ENCODE assay signal across 15 cellular contexts in the genomic region with DNA sequence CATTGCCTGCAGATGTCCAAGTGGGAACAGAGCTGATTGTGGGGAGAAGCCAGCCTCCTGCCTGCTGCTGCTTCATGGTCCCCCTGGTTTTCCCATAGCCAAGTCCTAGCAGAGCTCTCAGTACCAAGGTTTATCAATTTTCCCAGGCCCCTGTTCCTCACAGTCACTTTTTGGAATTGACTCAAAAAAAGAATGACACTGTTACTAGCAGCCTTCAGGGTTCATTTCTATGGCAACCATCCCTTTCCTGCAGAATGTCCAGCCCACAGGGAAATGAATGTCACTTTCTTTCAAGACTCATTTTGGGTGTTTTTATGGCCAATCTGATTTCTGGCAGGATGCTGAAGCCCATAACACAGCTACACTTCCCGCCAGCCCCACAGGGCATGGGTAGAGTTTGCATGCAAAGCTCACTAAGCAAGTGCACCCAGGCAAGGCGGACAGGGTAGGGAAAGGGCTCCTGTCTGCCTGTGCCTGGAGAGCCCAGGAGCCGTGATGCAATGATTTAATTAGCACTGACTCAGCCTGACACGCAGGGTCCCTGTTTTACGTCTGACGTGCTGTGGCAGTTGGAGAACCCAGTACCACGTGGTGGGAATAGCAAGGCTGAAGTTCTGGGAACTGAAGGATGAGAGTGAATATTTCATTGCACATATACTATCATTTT. TPM values are rescaled to one million over a fixed set of nuclear protein-coding genes. Genes with fewer than 3 reads are reported as not detected.
DNase-seq lines count a peak whose midpoint lies in the region; ATAC-seq and TF ChIP-seq lines count a peak whose summit lies in the region.
"Had no signal": no experiment of that assay in that cellular context is flagged by ENCODE, and none has a peak within 500 bp of the region (broad histone marks: within the 10 kb centered on the region; RNA-seq: fewer than 3 reads in every experiment).

No MANE protein-coding gene starts in this region.

- H3K27me3 ChIP-seq in right cardiac atrium (ENCODE audit: control insufficient read depth, insufficient read depth), result no peaks in the 10 kb centered on the region
- H3K27me3 ChIP-seq: gastroesophageal sphincter had no signal

- intact Hi-C loops in right cardiac atrium (cut with DNase I), result no loop called here

- no peak overlapping the region for H3K27ac ChIP-seq in right cardiac atrium (ENCODE audit: low read length)
- H3K27ac ChIP-seq: gastroesophageal sphincter, neutrophil had no signal

- H3K4me3 Mint-ChIP-seq in stimulated activated naive B cell treated with anti-CD40 and anti-IgM and Interleukin-4, amounts not matched to agents 10 μg/mL and 1 μg/mL and 100 μg/mL, for 72 hours, result no peak overlapping the region
- H3K4me3 Mint-ChIP-seq in T-cell, result no peak overlapping the region

- no peak overlapping the region for H3K4me3 ChIP-seq in right cardiac atrium (ENCODE audit: low read length)
- H3K4me3 ChIP-seq: dorsolateral prefrontal cortex, gastroesophageal sphincter, K562 had no signal

- POLR2A ChIA-PET in T-cell (lab: Charles Lee), result no interaction called here

- TF ChIP-seq CTCF in GM20000 (IDR thresholded peaks at IDR 0.05; ENCODE audit: extremely low read depth, missing control alignments), result no peak

- peaks cover 7 to 27% of the 10 kb centered on the region in 2 donors for H3K27me3 Mint-ChIP-seq in stimulated activated naive B cell treated with anti-CD40 and anti-IgM and Interleukin-4, amounts not matched to agents 10 μg/mL and 1 μg/mL and 100 μg/mL, for 72 hours
- H3K27me3 Mint-ChIP-seq in T-cell, result peaks cover 39 to 41% of the 10 kb centered on the region in 2 donors

- H3K27ac Mint-ChIP-seq in stimulated activated naive B cell treated with anti-CD40 and anti-IgM and Interleukin-4, amounts not matched to agents 10 μg/mL and 1 μg/mL and 100 μg/mL, for 72 hours, result peak overlapping the region; percentile 31
- no peak overlapping the region for H3K27ac Mint-ChIP-seq in T-cell

- 46% methylated on average over 7 of the region's 7 CpGs for WGBS in right cardiac atrium

- H3K36me3 Mint-ChIP-seq in stimulated activated naive B cell treated with anti-CD40 and anti-IgM and Interleukin-4, amounts not matched to agents 10 μg/mL and 1 μg/mL and 100 μg/mL, for 72 hours, result no peaks in the 10 kb centered on the region
- H3K36me3 Mint-ChIP-seq in T-cell, result no peaks in the 10 kb centered on the region

- peaks cover 7% of the 10 kb centered on the region for H3K4me1 ChIP-seq in right cardiac atrium (ENCODE audit: control insufficient read depth, insufficient read depth, low read length)

- peak; percentile 42 for DNase-seq in HT1080 (ENCODE audit: low read depth)
- DNase-seq in amniotic epithelial cell (ENCODE audit: low read depth), result peak; percentile 63
- DNase-seq in right cardiac atrium, result no peak
- DNase-seq in stimulated activated naive B cell treated with anti-CD40 and anti-IgM and Interleukin-4, amounts not matched to agents 10 μg/mL and 1 μg/mL and 100 μg/mL, for 72 hours, result no peak
- DNase-seq in GM20000 (ENCODE audit: low spot score), result no peak
- no peak for DNase-seq in NCI-H2029 treated with DMSO at 0.1 percent for 48 hours (lab: John Stamatoyannopoulos, UW)
- DNase-seq in T-cell, result no peak
- DNase-seq: activated CD4-positive, CD25-positive, alpha-beta regulatory T cell treated with anti-CD3 and anti-CD28 coated beads, Interleukin-2, amount 50 U/mL, for 72 hours; activated T-cell treated with anti-CD3 and anti-CD28 coated beads for 4 hours; amniotic stem cell; NCI-H2081 treated with DMSO at 0.1 percent for 48 hours had no signal

- H3K9me3 ChIP-seq in right cardiac atrium (ENCODE audit: control insufficient read depth, low read length), result no peaks in the 10 kb centered on the region
- H3K9me3 ChIP-seq: gastroesophageal sphincter, neutrophil had no signal

- CTCF ChIA-PET in T-cell (lab: Charles Lee), result no interaction called here

- H3K9me3 Mint-ChIP-seq in stimulated activated naive B cell treated with anti-CD40 and anti-IgM and Interleukin-4, amounts not matched to agents 10 μg/mL and 1 μg/mL and 100 μg/mL, for 72 hours, result no peaks in the 10 kb centered on the region
- H3K9me3 Mint-ChIP-seq in T-cell, result no peaks in the 10 kb centered on the region

- ATAC-seq in right cardiac atrium, result peak; percentile 52 to 59
- ATAC-seq in stimulated activated naive B cell treated with anti-CD40 and anti-IgM and Interleukin-4, amounts not matched to agents 10 μg/mL and 1 μg/mL and 100 μg/mL, for 72 hours (replicated peaks), result no peak
- ATAC-seq in T-cell (replicated peaks in 1 of 4), result no peak
- ATAC-seq: gastroesophageal sphincter, K562 had no signal

- peaks cover 0 to 6% of the 10 kb centered on the region in 2 donors for H3K4me1 Mint-ChIP-seq in stimulated activated naive B cell treated with anti-CD40 and anti-IgM and Interleukin-4, amounts not matched to agents 10 μg/mL and 1 μg/mL and 100 μg/mL, for 72 hours
- H3K4me1 Mint-ChIP-seq in T-cell, result no peaks in the 10 kb centered on the region

RNA-seq across cellular contexts. Expression of gene GPAM, which starts 26.1 kb away (rescaled TPM):
- total RNA-seq in HT1080 (2014; rRNA removed; shearing (Covaris generic)), result 6.5 and 7.1 TPM in 2 replicates
- 4.3 and 5.1 TPM in 2 replicates for polyA plus RNA-seq in HT1080 (2015; cell fraction: cytosol; rRNA removed)
- polyA plus RNA-seq in HT1080 (2015; cell fraction: nucleus; rRNA removed), result 11.9 and 14.7 TPM in 2 replicates
- total RNA-seq in right cardiac atrium (10 to 100 TPM; 15.1 to 31.1 (median 17.0) TPM), T-cell (1 to 10 TPM; 4.4 to 8.6 (median 5.9) TPM)
- 15.8 TPM for polyA plus RNA-seq in right cardiac atrium

Comparison
In these comparisons a context has a peak if more than half of its experiments do, and no peak if none do; other contexts are left out.
1. DNase-seq: peak in HT1080 (single experiment) and amniotic epithelial cell (single experiment); none in right cardiac atrium (0 of 3), stimulated activated naive B cell treated with anti-CD40 and anti-IgM and Interleukin-4, amounts not matched to agents 10 μg/mL and 1 μg/mL and 100 μg/mL, for 72 hours (single experiment), GM20000 (single experiment), NCI-H2029 treated with DMSO at 0.1 percent for 48 hours (single experiment) and T-cell (0 of 34).
2. ATAC-seq: peak in right cardiac atrium (2 of 2); none in stimulated activated naive B cell treated with anti-CD40 and anti-IgM and Interleukin-4, amounts not matched to agents 10 μg/mL and 1 μg/mL and 100 μg/mL, for 72 hours (0 of 2) and T-cell (0 of 4).